Comparison of ENCODE assay signal across 10 cellular contexts in the genomic region with DNA sequence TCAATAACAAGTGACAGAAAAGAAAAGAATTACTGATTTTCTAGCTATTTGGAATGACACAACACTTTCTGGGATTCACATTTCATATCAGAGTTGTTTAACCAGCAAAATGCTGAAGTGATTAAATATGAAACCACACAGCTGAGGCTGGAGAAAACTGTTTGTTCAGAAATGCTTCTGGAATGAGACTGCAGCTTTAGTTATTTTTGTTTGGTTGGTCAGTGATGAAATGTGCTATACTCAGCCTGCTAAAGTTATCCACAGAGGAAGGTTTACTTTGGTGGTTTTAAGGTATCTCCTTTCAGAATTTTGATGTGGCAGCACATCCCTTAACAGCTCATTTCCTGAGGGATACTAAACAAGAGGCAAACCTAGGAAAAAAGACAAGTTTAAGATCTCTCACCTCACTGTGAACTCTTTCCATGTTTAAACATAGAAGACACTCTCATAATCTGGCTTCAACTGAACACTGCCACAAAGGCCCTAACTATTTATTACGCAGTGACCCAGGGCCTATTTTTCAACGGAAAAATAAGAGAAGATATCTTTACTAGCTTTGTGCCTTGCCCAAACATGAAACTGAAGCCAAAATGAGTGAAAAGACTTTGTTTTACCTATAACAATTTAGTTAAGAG.
DNase-seq lines count a peak whose midpoint lies in the region; ATAC-seq, FAIRE-seq and TF ChIP-seq lines count a peak whose summit lies in the region.
"Had no signal": no experiment of that assay in that cellular context is flagged by ENCODE, and none has a peak within 500 bp of the region (broad histone marks: within the 10 kb centered on the region; RNA-seq: fewer than 3 reads in every experiment).

No MANE protein-coding gene starts in this region.

- no peak overlapping the region for H2BK15ac ChIP-seq in IMR-90 (ENCODE audit: low read depth, low read length)

- H4K20me1 ChIP-seq in IMR-90 (ENCODE audit: insufficient read depth, low read length): no peaks in the 10 kb centered on the region

- no peak overlapping the region for H3K4me2 ChIP-seq in IMR-90 (ENCODE audit: low read depth, low read length)

- peak overlapping the region; percentile 100 for H3K18ac ChIP-seq in IMR-90 (ENCODE audit: low read depth, low read length)

- in situ Hi-C loops in IMR-90 (cut with MboI; ENCODE audit: low sequenced_read_pairs): no loop called here

- dilution Hi-C loops in IMR-90 (cut with HindIII; ENCODE audit: low sequenced_read_pairs, unreplicated experiment): no loop called here

- peaks cover 3 to 25% of the 10 kb centered on the region in 2 experiments; a peak in 3 of 4 replicates for H3K79me1 ChIP-seq in IMR-90 (ENCODE audit: low read depth in 1 of 2, low read length in 2 of 2)

- peak; percentile 76 for ATAC-seq in IMR-90 (ENCODE audit: low read depth)
- no peak for ATAC-seq in stimulated activated naive CD8-positive, alpha-beta T cell treated with anti-CD3 and anti-CD28 coated beads, Interleukin-15, amount 100 ng/mL, for 72 hours

- H3K36me3 ChIP-seq in IMR-90 (ENCODE audit: control insufficient read depth, insufficient read depth, low read length) (no peaks in the 10 kb centered on the region), tibial artery (no peaks in the 10 kb centered on the region)

- H3K4me1 ChIP-seq in IMR-90 (ENCODE audit: control insufficient read depth, insufficient read depth, low read length) (peaks cover 32% of the 10 kb centered on the region), tibial artery (peaks cover 0 to 95% (median 40%) of the 10 kb centered on the region in 4 donors)

- FAIRE-seq in GM12891 (lab: Jason Lieb, UNC): no peak

- no peak overlapping the region for H2AK9ac ChIP-seq in IMR-90 (replicated peaks; ENCODE audit: low read depth, low read length, poor library complexity)

- peak overlapping the region in 1 of 2 experiments; percentile 44; a peak in 2 of 4 replicates for H4K8ac ChIP-seq in IMR-90 (ENCODE audit: low read depth in 2 of 2, low read length in 2 of 2)

- H3K27ac ChIP-seq in IMR-90 (ENCODE audit: insufficient read depth, low read length): peak overlapping the region; percentile 86; the same call in 1 of the 2 replicates
- peak overlapping the region; percentile 68 to 75 for H3K27ac ChIP-seq in tibial artery

- no peak; the same call in 1 of the 2 replicates for TF ChIP-seq RAD21 in IMR-90 (IDR thresholded peaks at IDR 0.05; ENCODE audit: low read length)

- H3K9me3 ChIP-seq in IMR-90 (ENCODE audit: control insufficient read depth, insufficient read depth, low read length): no peaks in the 10 kb centered on the region
- H3K9me3 ChIP-seq in tibial artery: no peaks in the 10 kb centered on the region

- BruUV-seq in IMR-90 (replicated peaks; lab: Mats Ljungman, UMichigan): no TSS peak

- H4K5ac ChIP-seq in IMR-90 (ENCODE audit: low read depth, low read length): no peak overlapping the region; the same call in 1 of the 2 replicates

- H3K14ac ChIP-seq in IMR-90 (replicated peaks; ENCODE audit: low read depth, low read length): no peak overlapping the region

- H2BK20ac ChIP-seq in IMR-90 (ENCODE audit: low read depth, low read length): 0 out of 2 replicates have a peak overlapping the region, but pooled peaks have one; percentile 100

- POLR2A ChIA-PET in IMR-90 (lab: Charles Lee; ENCODE audit: unreplicated experiment): interaction anchor here (0.6 to 3.6 kb wide), 9 partner anchors 12 to 316 kb away, joined by 3 to 47 read pairs (median 5); a partner anchor contains a TSS

- no peak overlapping the region for H2AFZ ChIP-seq in IMR-90 (replicated peaks; ENCODE audit: low read length, poor library complexity)

- no peak overlapping the region; the same call in 1 of the 2 replicates for H3K9ac ChIP-seq in IMR-90 (ENCODE audit: low read depth, low read length)

- H3K23ac ChIP-seq in IMR-90 (ENCODE audit: low read depth, low read length): no peak overlapping the region

- H3K36me3 Mint-ChIP-seq in chondrocyte (ENCODE audit: low read depth): no peaks in the 10 kb centered on the region

- intact Hi-C loops in IMR-90 (cut with micrococcal nuclease): loop anchor here (1.0 to 2.0 kb wide), 4 partner anchors 42 to 315 kb away; a partner anchor contains a TSS
- intact Hi-C loops in tibial artery (cut with DNase I; ENCODE audit: low total_unique reads): loop anchor here (10.0 kb wide), 1 partner anchor 750 kb away; no protein-coding TSS in a partner anchor

- H3K27me3 Mint-ChIP-seq in chondrocyte (ENCODE audit: low read depth): no peaks in the 10 kb centered on the region
- peaks cover 15% of the 10 kb centered on the region for H3K27me3 Mint-ChIP-seq in stimulated activated naive CD8-positive, alpha-beta T cell treated with anti-CD3 and anti-CD28 coated beads, Interleukin-15, amount 100 ng/mL, for 72 hours
- H3K27me3 Mint-ChIP-seq: activated CD4-positive, alpha-beta T cell treated with anti-CD3 and anti-CD28 coated beads, Interleukin-2, amount 10 ng/mL, durations not matched to agents 7 days and 5 days had no signal

- H4K91ac ChIP-seq in IMR-90 (ENCODE audit: insufficient read depth, low read depth, low read length): no peak overlapping the region

- no peak overlapping the region for H3K4ac ChIP-seq in IMR-90 (ENCODE audit: low read depth, low read length)

- WGBS in IMR-90 (ENCODE audit: extremely low coverage in 2 of 2, insufficient read length in 1 of 2), 2 experiments: no CpG with 5 or more reads among the region's 2 CpGs

- peaks cover 57% of the 10 kb centered on the region for H3K4me1 Mint-ChIP-seq in chondrocyte (ENCODE audit: low read depth)
- H3K4me1 Mint-ChIP-seq in stimulated activated naive CD8-positive, alpha-beta T cell treated with anti-CD3 and anti-CD28 coated beads, Interleukin-15, amount 100 ng/mL, for 72 hours: no peaks in the 10 kb centered on the region
- H3K4me1 Mint-ChIP-seq: activated CD4-positive, alpha-beta T cell treated with anti-CD3 and anti-CD28 coated beads, Interleukin-2, amount 10 ng/mL, durations not matched to agents 7 days and 5 days had no signal

- H3K27ac Mint-ChIP-seq in chondrocyte (ENCODE audit: unreplicated experiment): peak overlapping the region; percentile 94
- H3K27ac Mint-ChIP-seq in stimulated activated naive CD8-positive, alpha-beta T cell treated with anti-CD3 and anti-CD28 coated beads, Interleukin-15, amount 100 ng/mL, for 72 hours: no peak overlapping the region
- H3K27ac Mint-ChIP-seq: activated CD4-positive, alpha-beta T cell treated with anti-CD3 and anti-CD28 coated beads, Interleukin-2, amount 10 ng/mL, durations not matched to agents 7 days and 5 days had no signal

- no peak overlapping the region for H3K4me3 Mint-ChIP-seq in chondrocyte (ENCODE audit: unreplicated experiment)
- H3K4me3 Mint-ChIP-seq in stimulated activated naive CD8-positive, alpha-beta T cell treated with anti-CD3 and anti-CD28 coated beads, Interleukin-15, amount 100 ng/mL, for 72 hours: no peak overlapping the region
- H3K4me3 Mint-ChIP-seq: activated CD4-positive, alpha-beta T cell treated with anti-CD3 and anti-CD28 coated beads, Interleukin-2, amount 10 ng/mL, durations not matched to agents 7 days and 5 days had no signal

- H2BK5ac ChIP-seq in IMR-90 (ENCODE audit: low read depth, low read length, poor library complexity, severe bottlenecking): peak overlapping the region; percentile 99

- H3K9me1 ChIP-seq in IMR-90 (ENCODE audit: insufficient read depth, low read length): peaks cover 15% of the 10 kb centered on the region; the same call in 1 of the 2 replicates

- TF ChIP-seq POLR2A in IMR-90 (IDR thresholded peaks at IDR 0.05; ENCODE audit: low read depth, low read length) (no peak), GM12891 (IDR thresholded peaks at IDR 0.05; ENCODE audit: low read depth, low read length) (no peak)

- H3K4me3 ChIP-seq in IMR-90 (ENCODE audit: insufficient read depth, low read depth, low read length) (no peak overlapping the region), tibial artery (no peak overlapping the region)

- H2BK120ac ChIP-seq in IMR-90 (ENCODE audit: low read depth, low read length): peak overlapping the region; percentile 100; the same call in 1 of the 2 replicates

- H3K27me3 ChIP-seq in IMR-90 (ENCODE audit: control insufficient read depth, insufficient read depth, low read length): no peaks in the 10 kb centered on the region
- H3K27me3 ChIP-seq in tibial artery: no peaks in the 10 kb centered on the region

- CTCF ChIA-PET in IMR-90 (lab: Yijun Ruan, JAX): interaction anchor here (0.6 to 3.6 kb wide), 4 partner anchors 10 to 136 kb away, joined by 3 to 19 read pairs (median 4); a partner anchor contains a TSS

- DNase-seq in IMR-90 (peak; percentile 99), chondrocyte (ENCODE audit: low spot score) (no peak), kidney tubule cell (ENCODE audit: low spot score) (peak; percentile 61), tibial artery (no peak), DMS53 (lab: John Stamatoyannopoulos, UW) (no peak), NCI-H524 (lab: John Stamatoyannopoulos, UW) (no peak), GM12891 (ENCODE audit: insufficient read length, low spot score) (no peak)
- DNase-seq in stimulated activated naive CD8-positive, alpha-beta T cell treated with anti-CD3 and anti-CD28 coated beads, Interleukin-15, amount 100 ng/mL, for 72 hours: no peak
- DNase-seq: activated CD4-positive, alpha-beta T cell treated with anti-CD3 and anti-CD28 coated beads, Interleukin-2, amount 10 ng/mL, durations not matched to agents 7 days and 5 days; NCI-H1048 had no signal

- H2AK5ac ChIP-seq in IMR-90 (ENCODE audit: low read depth, low read length): no peak overlapping the region

- H3K56ac ChIP-seq in IMR-90 (ENCODE audit: extremely low read depth, insufficient read depth, low read length): peak overlapping the region; percentile 35; the same call in 1 of the 2 replicates

- TF ChIP-seq CTCF in IMR-90 (conservative IDR thresholded peaks at IDR 0.05; ENCODE audit: low read depth, low read length): no peak
- TF ChIP-seq CTCF in chondrocyte (IDR thresholded peaks at IDR 0.05): no peak
- TF ChIP-seq CTCF in tibial artery (IDR thresholded peaks at IDR 0.05): no peak

- H3K9me3 Mint-ChIP-seq in chondrocyte (ENCODE audit: low read depth): no peaks in the 10 kb centered on the region
- no peaks in the 10 kb centered on the region for H3K9me3 Mint-ChIP-seq in stimulated activated naive CD8-positive, alpha-beta T cell treated with anti-CD3 and anti-CD28 coated beads, Interleukin-15, amount 100 ng/mL, for 72 hours
- H3K9me3 Mint-ChIP-seq: activated CD4-positive, alpha-beta T cell treated with anti-CD3 and anti-CD28 coated beads, Interleukin-2, amount 10 ng/mL, durations not matched to agents 7 days and 5 days had no signal

TF ChIP-seq in IMR-90, 13 proteins besides CTCF, POLR2A, EP300 and RAD21 (continues in another document):
- peak; percentile 47; the same call in 1 of the 2 replicates for TF ChIP-seq BHLHE40 (IDR thresholded peaks at IDR 0.05; ENCODE audit: low read depth, low read length)

TF ChIP-seq in GM12891, 5 proteins besides CTCF, POLR2A, EP300 and RAD21:
- TF ChIP-seq TAF1 (IDR thresholded peaks at IDR 0.05; ENCODE audit: low read depth, low read length) (no peak), SPI1 (IDR thresholded peaks at IDR 0.05; ENCODE audit: low read depth, low read length) (no peak), POLR2AphosphoS5 (IDR thresholded peaks at IDR 0.05; ENCODE audit: low read depth, low read length) (no peak), PAX5 (IDR thresholded peaks at IDR 0.05; ENCODE audit: insufficient read depth, low read length, severe bottlenecking) (no peak), POU2F2 (IDR thresholded peaks at IDR 0.05; ENCODE audit: low read depth, low read length) (no peak)

Comparison
In these comparisons a context has a peak if more than half of its experiments do, and no peak if none do; other contexts are left out.
1. DNase-seq: peak in IMR-90 (single experiment) and kidney tubule cell (single experiment); none in chondrocyte (single experiment), tibial artery (0 of 2), DMS53 (single experiment), stimulated activated naive CD8-positive, alpha-beta T cell treated with anti-CD3 and anti-CD28 coated beads, Interleukin-15, amount 100 ng/mL, for 72 hours (0 of 2), NCI-H524 (0 of 2) and GM12891 (single experiment).